Comparison of ENCODE assay signal across 9 cellular contexts in genomic region chr1:215992620-215993019, GRCh38.
A peak's percentile ranks its signal among the peaks of the same experiment; 100 is the strongest.
DNase-seq lines count a peak whose midpoint lies in the region; ATAC-seq and TF ChIP-seq lines count a peak whose summit lies in the region.
"Had no signal": no experiment of that assay in that cellular context is flagged by ENCODE, and none has a peak within 500 bp of the region (broad histone marks: within the 10 kb centered on the region; RNA-seq: fewer than 3 reads in every experiment).

No MANE protein-coding gene starts in this region.

- WGBS in adrenal gland, 4 donors: 6 to 12% (median 8%) methylated on average over 3 of the region's 3 CpGs

- no peaks in the 10 kb centered on the region for H3K4me1 ChIP-seq in adrenal gland (replicated peaks in 1 of 2)

- H3K27me3 ChIP-seq in adrenal gland: no peaks in the 10 kb centered on the region

- no peak for TF ChIP-seq POLR2A in adrenal gland (IDR thresholded peaks at IDR 0.05)

- no peaks in the 10 kb centered on the region for H3K9me3 ChIP-seq in adrenal gland (replicated peaks in 1 of 3)

- intact Hi-C loops in adrenal gland (cut with DNase I): no loop called here

- H3K4me3 Mint-ChIP-seq in nephron: no peak overlapping the region

- peak; percentile 21 for DNase-seq in SKM-1 (lab: John Stamatoyannopoulos, UW; ENCODE audit: unreplicated experiment)
- DNase-seq in SKM-1 treated with dmso at 0.1 percent for 144 hours (lab: John Stamatoyannopoulos, UW; ENCODE audit: unreplicated experiment): no peak
- peak; percentile 22 for DNase-seq in M059J (ENCODE audit: low read depth)
- no peak for DNase-seq in adrenal gland
- DNase-seq in stimulated activated CD4-positive, alpha-beta T cell treated with anti-CD3 and anti-CD28 coated beads, Interleukin-1b, Interleukin-23, amount 100 ng/mL, for 48 hours: no peak

- H3K27ac Mint-ChIP-seq in nephron: no peak overlapping the region

- no peaks in the 10 kb centered on the region for H3K9me3 Mint-ChIP-seq in nephron

- TF ChIP-seq CTCF in adrenal gland (IDR thresholded peaks at IDR 0.05) (peak in 4 of 6 experiments; percentile 17 to 39 (median 36)), nephron (IDR thresholded peaks at IDR 0.05; ENCODE audit: unreplicated experiment in 3 of 3) (peak; percentile 40 to 65 (median 55))

- H3K36me3 Mint-ChIP-seq in nephron (ENCODE audit: low read depth): no peaks in the 10 kb centered on the region

- no peak overlapping the region for H3K27ac ChIP-seq in adrenal gland
- H3K27ac ChIP-seq: skin epidermis had no signal

- H3K36me3 ChIP-seq in adrenal gland (replicated peaks in 1 of 2): no peaks in the 10 kb centered on the region

- H3K27me3 Mint-ChIP-seq in nephron (ENCODE audit: low read depth): no peaks in the 10 kb centered on the region

- ATAC-seq in GM19452 (IDR thresholded peaks at IDR 0.05; ENCODE audit: unreplicated experiment) (no peak), GM21619 (IDR thresholded peaks at IDR 0.05; ENCODE audit: unreplicated experiment) (no peak)

- peaks cover 5% of the 10 kb centered on the region for H3K4me1 Mint-ChIP-seq in nephron

- no peak overlapping the region for H3K4me3 ChIP-seq in adrenal gland
- H3K4me3 ChIP-seq: skin epidermis had no signal

Comparison
In these comparisons a context has a peak if more than half of its experiments do, and no peak if none do; other contexts are left out.
1. DNase-seq: peak in SKM-1 (single experiment) and M059J (single experiment); none in SKM-1 treated with dmso at 0.1 percent for 144 hours (single experiment), adrenal gland (0 of 7) and stimulated activated CD4-positive, alpha-beta T cell treated with anti-CD3 and anti-CD28 coated beads, Interleukin-1b, Interleukin-23, amount 100 ng/mL, for 48 hours (single experiment).